ENCODE assay signal across 15 cellular contexts in genomic region chr15:48325400-48325799, GRCh38.
"Had no signal": no experiment of that assay in that cellular context is flagged by ENCODE, and none has a peak within 500 bp of the region (broad histone marks: within the 10 kb centered on the region; RNA-seq: fewer than 3 reads in every experiment).

No MANE protein-coding gene starts in this region.

- ATAC-seq: activated CD8-positive, alpha-beta T cell treated with anti-CD3 and anti-CD28 coated beads, Interleukin-2, amount 10 ng/mL, durations not matched to agents 7 days and 5 days; left ventricle myocardium superior had no signal

- H3K27ac ChIP-seq: cardiac muscle cell, dorsolateral prefrontal cortex, neural progenitor cell, transverse colon, uterus had no signal

- DNase-seq: activated CD4-positive, alpha-beta T cell treated with anti-CD3 and anti-CD28 coated beads, Interleukin-2, amount 10 ng/mL, durations not matched to agents 7 days and 5 days; activated CD4-positive, CD25-positive, alpha-beta regulatory T cell; activated CD8-positive, alpha-beta T cell treated with anti-CD3 and anti-CD28 coated beads, Interleukin-2, amount 10 ng/mL, durations not matched to agents 7 days and 5 days; activated naive CD4-positive, alpha-beta T cell treated with Interleukin-2 at 50 U/mL for 16 hours; activated naive CD8-positive, alpha-beta T cell treated with anti-CD3 and anti-CD28 coated beads, Interleukin-2, amount 10 ng/mL, durations not matched to agents 7 days and 5 days; activated T-cell treated with anti-CD3 and anti-CD28 coated beads, Interleukin-2, amount 50 U/mL, for 24 hours; amygdala; dorsolateral prefrontal cortex; immature natural killer cell; kidney glomerular epithelial cell; left ventricle myocardium superior; transverse colon; uterus had no signal
